ENCODE assay signal across 19 cellular contexts in genomic region chr2:43421194-43421593, GRCh38.
DNase-seq lines count a peak whose midpoint lies in the region; ATAC-seq, FAIRE-seq and TF ChIP-seq lines count a peak whose summit lies in the region.
"Had no signal": no experiment of that assay in that cellular context is flagged by ENCODE, and none has a peak within 500 bp of the region (broad histone marks: within the 10 kb centered on the region; RNA-seq: fewer than 3 reads in every experiment).

No MANE protein-coding gene starts in this region.

- H4K20me1 ChIP-seq in HCT116 (ENCODE audit: insufficient read depth) = no peaks in the 10 kb centered on the region
- no peaks in the 10 kb centered on the region for H4K20me1 ChIP-seq in keratinocyte (ENCODE audit: control insufficient read depth, extremely low read depth, insufficient read depth, low read length)
- H4K20me1 ChIP-seq in neural progenitor cell (ENCODE audit: low read depth) = no peaks in the 10 kb centered on the region

- peaks cover 22% of the 10 kb centered on the region for H3K4me1 Mint-ChIP-seq in neural progenitor cell

- H3K27me3 Mint-ChIP-seq in neural progenitor cell (ENCODE audit: insufficient read depth, low read depth) = peaks cover 7% of the 10 kb centered on the region
- H3K27me3 Mint-ChIP-seq: CD4-positive, CD25-positive, alpha-beta regulatory T cell; IgD-negative memory B cell had no signal

- TF ChIP-seq CTCF in HCT116 (IDR thresholded peaks at IDR 0.05 in 2 of 3, conservative IDR thresholded peaks at IDR 0.05 in 1 of 3; ENCODE audit: borderline replicate concordance in 1 of 3, insufficient read depth in 1 of 3, low read depth in 2 of 3, low read length in 2 of 3) = no peak
- TF ChIP-seq CTCF in RWPE2 (IDR thresholded peaks at IDR 0.05; ENCODE audit: poor library complexity, severe bottlenecking) = no peak
- no peak for TF ChIP-seq CTCF in keratinocyte (optimal IDR thresholded peaks at IDR 0.05 in 1 of 3, IDR thresholded peaks at IDR 0.05 in 1 of 3, conservative IDR thresholded peaks at IDR 0.05 in 1 of 3; ENCODE audit: extremely low read depth in 1 of 3, insufficient read depth in 2 of 3, low read length in 3 of 3)
- no peak for TF ChIP-seq CTCF in suprapubic skin (IDR thresholded peaks at IDR 0.05)
- TF ChIP-seq CTCF in neural progenitor cell (IDR thresholded peaks at IDR 0.05) = no peak

- H3K9ac ChIP-seq in HCT116 (ENCODE audit: low read length) (no peak overlapping the region), keratinocyte (ENCODE audit: control insufficient read depth, extremely low read depth, insufficient read depth, low read length) (no peak overlapping the region), neural progenitor cell (no peak overlapping the region)

- H3K9me3 ChIP-seq in HCT116 (ENCODE audit: control insufficient read depth in 1 of 2, insufficient read depth in 1 of 2, low read depth in 1 of 2, low read length in 2 of 2) = no peaks in the 10 kb centered on the region
- no peaks in the 10 kb centered on the region for H3K9me3 ChIP-seq in RWPE2 (ENCODE audit: severe bottlenecking)
- no peaks in the 10 kb centered on the region for H3K9me3 ChIP-seq in keratinocyte (ENCODE audit: control insufficient read depth, low read depth, low read length)
- H3K9me3 ChIP-seq in suprapubic skin = no peaks in the 10 kb centered on the region
- H3K9me3 ChIP-seq in neural progenitor cell (ENCODE audit: low read depth) = no peaks in the 10 kb centered on the region

- H3K27ac Mint-ChIP-seq in neural progenitor cell = no peak overlapping the region
- H3K27ac Mint-ChIP-seq: IgD-negative memory B cell had no signal

- H3K27ac ChIP-seq in HCT116 (ENCODE audit: low read depth, low read length) = no peak overlapping the region
- peak overlapping the region; percentile 5 for H3K27ac ChIP-seq in RWPE2 (ENCODE audit: poor library complexity, severe bottlenecking)
- peak overlapping the region; percentile 65 for H3K27ac ChIP-seq in keratinocyte (ENCODE audit: control insufficient read depth, insufficient read depth, low read length)
- peak overlapping the region; percentile 73 for H3K27ac ChIP-seq in suprapubic skin
- no peak overlapping the region for H3K27ac ChIP-seq in neural progenitor cell

- RAD21 ChIA-PET in HCT116 (lab: Charles Lee; ENCODE audit: low non-redundant PET in 1 of 2, low total read pairs in 2 of 2, uncharacterized antibody in 2 of 2, unreplicated experiment in 2 of 2) = no interaction called here

- H3K9me2 ChIP-seq in HCT116 (ENCODE audit: insufficient read depth) = no peaks in the 10 kb centered on the region

- H3K9me3 Mint-ChIP-seq in neural progenitor cell = no peaks in the 10 kb centered on the region
- H3K9me3 Mint-ChIP-seq: IgD-negative memory B cell had no signal

- ATAC-seq in HCT116 = peak; percentile 59
- peak; percentile 63; the same call in 2 of the 3 replicates for ATAC-seq in RWPE2 (ENCODE audit: low read depth)
- no peak for ATAC-seq in GM19035 (IDR thresholded peaks at IDR 0.05; ENCODE audit: unreplicated experiment)

- WGBS in suprapubic skin = 100% methylated on average over 1 of the region's 1 CpG

- H3K4me1 ChIP-seq in HCT116 (ENCODE audit: control insufficient read depth in 1 of 2, insufficient read depth in 2 of 2, low read length in 2 of 2) (peaks cover 48 to 52% of the 10 kb centered on the region in 2 experiments), RWPE2 (ENCODE audit: insufficient read depth, poor library complexity, severe bottlenecking) (peaks cover 31% of the 10 kb centered on the region), keratinocyte (ENCODE audit: control insufficient read depth, extremely low read depth, insufficient read depth, low read length) (peaks cover 33% of the 10 kb centered on the region), suprapubic skin (peaks cover 79% of the 10 kb centered on the region), neural progenitor cell (peaks cover 5% of the 10 kb centered on the region)

- intact Hi-C loops in HCT116 (cut with micrococcal nuclease) = no loop called here

- H3K36me3 ChIP-seq in HCT116 (ENCODE audit: control insufficient read depth in 1 of 2, insufficient read depth in 2 of 2, low read length in 2 of 2) = no peaks in the 10 kb centered on the region
- H3K36me3 ChIP-seq in RWPE2 (ENCODE audit: low read depth) = no peaks in the 10 kb centered on the region
- peaks cover 0 to 2% of the 10 kb centered on the region in 2 experiments for H3K36me3 ChIP-seq in keratinocyte (ENCODE audit: control insufficient read depth in 2 of 2, extremely low read depth in 1 of 2, insufficient read depth in 2 of 2, low read length in 2 of 2)
- H3K36me3 ChIP-seq in suprapubic skin = no peaks in the 10 kb centered on the region
- no peaks in the 10 kb centered on the region for H3K36me3 ChIP-seq in neural progenitor cell

- H3K27me3 ChIP-seq in HCT116 (ENCODE audit: insufficient read depth, low read length) (no peaks in the 10 kb centered on the region), RWPE2 (ENCODE audit: insufficient read depth, poor library complexity, severe bottlenecking) (no peaks in the 10 kb centered on the region), keratinocyte (ENCODE audit: control insufficient read depth, extremely low read depth, insufficient read depth, low read length) (no peaks in the 10 kb centered on the region), suprapubic skin (no peaks in the 10 kb centered on the region), neural progenitor cell (no peaks in the 10 kb centered on the region)

- H3K79me2 ChIP-seq in HCT116 (ENCODE audit: insufficient read depth, low read length) (no peaks in the 10 kb centered on the region), keratinocyte (ENCODE audit: control insufficient read depth, insufficient read depth, low read length) (no peaks in the 10 kb centered on the region), neural progenitor cell (ENCODE audit: low read depth) (no peaks in the 10 kb centered on the region)

- no peaks in the 10 kb centered on the region for H3K36me3 Mint-ChIP-seq in neural progenitor cell

- FAIRE-seq in keratinocyte (lab: Jason Lieb, UNC) = peak; percentile 20
- FAIRE-seq: GM12892 had no signal

- no peak overlapping the region for H3K4me3 ChIP-seq in HCT116 (replicated peaks in 1 of 2; ENCODE audit: low read depth in 1 of 2, low read length in 2 of 2)
- no peak overlapping the region for H3K4me3 ChIP-seq in RWPE2 (ENCODE audit: severe bottlenecking)
- H3K4me3 ChIP-seq in keratinocyte (ENCODE audit: control insufficient read depth in 2 of 3, extremely low read depth in 1 of 3, insufficient read depth in 2 of 3, low read depth in 1 of 3, low read length in 3 of 3) = no peak overlapping the region
- no peak overlapping the region for H3K4me3 ChIP-seq in suprapubic skin
- no peak overlapping the region for H3K4me3 ChIP-seq in neural progenitor cell

- dilution Hi-C loops in keratinocyte (cut with MboI; ENCODE audit: extremely low pct_ligation_motif_present, low sequenced_read_pairs) = no loop called here

- no peak for DNase-seq in HCT116 (ENCODE audit: low read depth, low spot score)
- DNase-seq in RWPE2 (ENCODE audit: low spot score) = no peak
- no peak for DNase-seq in keratinocyte (ENCODE audit: low read depth, low spot score)
- DNase-seq in suprapubic skin (ENCODE audit: low spot score in 2 of 2) = no peak
- no peak for DNase-seq in AG08396 (ENCODE audit: low spot score)
- DNase-seq in neural progenitor cell (ENCODE audit: low spot score) = no peak
- DNase-seq in superior temporal gyrus (ENCODE audit: extremely low spot score) = no peak
- DNase-seq: AML-193; CD4-positive, CD25-positive, alpha-beta regulatory T cell; DMS79; HCEC 1CT; NCI-H1048; NCI-H146; NCI-H2081 treated with DMSO at 0.1 percent for 48 hours; NCI-H524 treated with DMSO at 0.1 percent for 48 hours; NK-92 treated with Interleukin-12 subunit alpha and Interleukin-12 subunit beta, amount 100 ng/mL, for 24 hours had no signal

- BruUV-seq in HCT116 (replicated peaks; lab: Mats Ljungman, UMichigan) = no TSS peak

- TF ChIP-seq EP300 in suprapubic skin (IDR thresholded peaks at IDR 0.05) = no peak

- POLR2A ChIA-PET in HCT116 (lab: Charles Lee) = no interaction called here

- no peak for TF ChIP-seq RAD21 in HCT116 (IDR thresholded peaks at IDR 0.05; ENCODE audit: low read depth)

- no peak overlapping the region for H3K4me3 Mint-ChIP-seq in neural progenitor cell
- H3K4me3 Mint-ChIP-seq: CD4-positive, CD25-positive, alpha-beta regulatory T cell; IgD-negative memory B cell had no signal

- H2AFZ ChIP-seq in HCT116 (ENCODE audit: low read depth, low read length, poor library complexity, severe bottlenecking) = no peak overlapping the region
- H2AFZ ChIP-seq in keratinocyte (ENCODE audit: control insufficient read depth, low read length) = no peak overlapping the region
- no peak overlapping the region for H2AFZ ChIP-seq in neural progenitor cell (replicated peaks)

- no peak overlapping the region for H3K4me2 ChIP-seq in HCT116 (ENCODE audit: low read length)
- H3K4me2 ChIP-seq in keratinocyte (ENCODE audit: control insufficient read depth, extremely low read depth, insufficient read depth, low read depth, low read length) = peak overlapping the region; percentile 63
- no peak overlapping the region for H3K4me2 ChIP-seq in neural progenitor cell

- CTCF ChIA-PET in HCT116 (lab: Charles Lee) = no interaction called here

- TF ChIP-seq POLR2A in HCT116 (IDR thresholded peaks at IDR 0.05; ENCODE audit: borderline replicate concordance, extremely low read depth, insufficient read depth, insufficient read length) (no peak), suprapubic skin (IDR thresholded peaks at IDR 0.05) (no peak)

- H3F3A ChIP-seq in neural progenitor cell (ENCODE audit: low read depth) = no peaks in the 10 kb centered on the region

- no peaks in the 10 kb centered on the region for H3K9me1 ChIP-seq in keratinocyte (ENCODE audit: control insufficient read depth, extremely low read depth, insufficient read depth, low read length)

TF ChIP-seq in HCT116, 20 proteins besides CTCF, POLR2A, EP300 and RAD21 (continues in another document):
- TF ChIP-seq SIN3A (IDR thresholded peaks at IDR 0.05; ENCODE audit: low read depth) (no peak), EZH2 (IDR thresholded peaks at IDR 0.05) (no peak), SP1 (IDR thresholded peaks at IDR 0.05; ENCODE audit: low read depth) (no peak), MAX (IDR thresholded peaks at IDR 0.05) (no peak)

Comparison
In these comparisons a context has a peak if more than half of its experiments do, and no peak if none do; other contexts are left out.
1. H3K27ac ChIP-seq: peak in RWPE2 (single experiment), keratinocyte (single experiment) and suprapubic skin (single experiment); none in HCT116 (single experiment) and neural progenitor cell (single experiment).